8 cellular contexts compared by ENCODE assay signal in the genomic region with DNA sequence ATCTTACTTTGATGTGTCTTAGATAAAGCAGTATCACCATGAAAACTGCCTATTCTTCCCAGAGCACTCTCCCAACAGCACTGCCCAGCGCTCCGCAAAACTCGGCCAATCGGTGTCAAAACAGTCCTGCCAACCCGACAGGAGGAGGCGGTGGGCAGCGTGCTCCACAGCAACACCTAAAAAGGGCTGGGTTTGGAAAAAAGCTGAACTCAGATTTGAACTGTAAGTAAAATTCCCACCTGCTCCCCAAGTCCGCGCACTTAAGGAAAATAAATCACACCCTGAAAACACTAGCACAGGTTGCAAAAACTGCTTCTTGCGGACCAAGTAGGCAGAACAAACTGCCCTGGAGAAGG. TPM values are rescaled to one million over a fixed set of nuclear protein-coding genes. Genes with fewer than 3 reads are reported as not detected.
DNase-seq lines count a peak whose midpoint lies in the region; ATAC-seq and TF ChIP-seq lines count a peak whose summit lies in the region.

No MANE protein-coding gene starts in this region.

- peak in 3 of 4 donors; percentile 27 to 45 (median 34) for ATAC-seq in heart left ventricle

- H3K27me3 ChIP-seq in heart left ventricle: no peaks in the 10 kb centered on the region

- H3K4me1 ChIP-seq in heart left ventricle: peaks cover 0 to 42% (median 26%) of the 10 kb centered on the region in 12 donors

- WGBS in heart left ventricle, 4 donors: 0 to 1% (median 0%) methylated on average over 10 of the region's 10 CpGs

- H3K4me3 ChIP-seq in heart left ventricle: peak overlapping the region; percentile 84 to 99 (median 96)

- H3K36me3 ChIP-seq in heart left ventricle: peaks cover 0 to 3% (median 0%) of the 10 kb centered on the region in 9 donors

- peak overlapping the region; percentile 95 for H3K27ac Mint-ChIP-seq in activated naive CD4-positive, alpha-beta T cell treated with anti-CD3 and anti-CD28 coated beads, Interleukin-2, amount 50 U/mL, for 24 hours
- peak overlapping the region; percentile 85 for H3K27ac Mint-ChIP-seq in osteocyte (ENCODE audit: unreplicated experiment)

- no peaks in the 10 kb centered on the region for H3K36me3 Mint-ChIP-seq in activated naive CD4-positive, alpha-beta T cell treated with anti-CD3 and anti-CD28 coated beads, Interleukin-2, amount 50 U/mL, for 24 hours
- H3K36me3 Mint-ChIP-seq in osteocyte (ENCODE audit: unreplicated experiment): no peaks in the 10 kb centered on the region

- intact Hi-C loops in heart left ventricle (cut with DNase I): loop anchor here in 8 of 10 donors (1.0 to 10.0 kb wide), 9 partner anchors 52 to 1310 kb away; a partner anchor contains a TSS

- TF ChIP-seq CTCF in heart left ventricle (IDR thresholded peaks at IDR 0.05): no peak
- TF ChIP-seq CTCF in osteocyte (IDR thresholded peaks at IDR 0.05): no peak

- peak overlapping the region in 11 of 12 donors; percentile 23 to 88 (median 78) for H3K27ac ChIP-seq in heart left ventricle

- peaks cover 49% of the 10 kb centered on the region for H3K4me1 Mint-ChIP-seq in activated naive CD4-positive, alpha-beta T cell treated with anti-CD3 and anti-CD28 coated beads, Interleukin-2, amount 50 U/mL, for 24 hours
- H3K4me1 Mint-ChIP-seq in osteocyte (ENCODE audit: unreplicated experiment): peaks cover 51% of the 10 kb centered on the region

- no peaks in the 10 kb centered on the region for H3K9me3 ChIP-seq in heart left ventricle

- H3K4me3 Mint-ChIP-seq in activated naive CD4-positive, alpha-beta T cell treated with anti-CD3 and anti-CD28 coated beads, Interleukin-2, amount 50 U/mL, for 24 hours: peak overlapping the region; percentile 92
- H3K4me3 Mint-ChIP-seq in osteocyte (ENCODE audit: unreplicated experiment): peak overlapping the region; percentile 95

- DNase-seq in NCI-H2081 (lab: John Stamatoyannopoulos, UW): peak; percentile 21 to 50
- no peak for DNase-seq in NCI-H2081 treated with DMSO at 0.1 percent for 48 hours (lab: John Stamatoyannopoulos, UW)
- peak; percentile 30 for DNase-seq in H4 (ENCODE audit: low spot score)
- DNase-seq in NCI-H1105 treated with DMSO at 0.1 percent for 48 hours (lab: John Stamatoyannopoulos, UW): peak; percentile 45
- DNase-seq in heart left ventricle: peak in 3 of 5 donors; percentile 20 to 33 (median 24)
- DNase-seq in osteocyte (ENCODE audit: extremely low spot score, unreplicated experiment): no peak
- DNase-seq in GF-D8 (lab: John Stamatoyannopoulos, UW): no peak

- no peak for TF ChIP-seq POLR2A in heart left ventricle (IDR thresholded peaks at IDR 0.05)

- no peaks in the 10 kb centered on the region for H3K9me3 Mint-ChIP-seq in activated naive CD4-positive, alpha-beta T cell treated with anti-CD3 and anti-CD28 coated beads, Interleukin-2, amount 50 U/mL, for 24 hours
- no peaks in the 10 kb centered on the region for H3K9me3 Mint-ChIP-seq in osteocyte (ENCODE audit: unreplicated experiment)

- no peaks in the 10 kb centered on the region for H3K27me3 Mint-ChIP-seq in activated naive CD4-positive, alpha-beta T cell treated with anti-CD3 and anti-CD28 coated beads, Interleukin-2, amount 50 U/mL, for 24 hours
- no peaks in the 10 kb centered on the region for H3K27me3 Mint-ChIP-seq in osteocyte (ENCODE audit: unreplicated experiment)

RNA-seq across cellular contexts. Expression of a gene that starts 0.7 kb away (rescaled TPM):
- total RNA-seq in H4 (2014; rRNA removed; shearing (Covaris generic)): 9.1 and 13.7 TPM in 2 replicates
- 10 to 100 TPM; 16.9 to 37.2 (median 28.7) TPM for total RNA-seq in heart left ventricle
- polyA plus RNA-seq in heart left ventricle: 10 to 100 TPM in 1 of 2 donors, 1 to 10 TPM in 1; 6.1 to 20.1 TPM
- 46.2 and 51.4 TPM in 2 replicates for total RNA-seq in osteocyte

RNA-seq across cellular contexts. Expression of a gene that starts 59.8 kb away (rescaled TPM):
- 4.2 and 7.1 TPM in 2 replicates for total RNA-seq in H4 (2014; rRNA removed; shearing (Covaris generic))
- total RNA-seq in heart left ventricle (10 to 100 TPM; 15.3 to 33.6 (median 30.4) TPM), osteocyte (31.2 and 35.8 TPM in 2 replicates)
- 10 to 100 TPM in 1 of 2 donors, 1 to 10 TPM in 1; 9.9 to 13.9 TPM for polyA plus RNA-seq in heart left ventricle

Comparison
In these comparisons a context has a peak if more than half of its experiments do, and no peak if none do; other contexts are left out.
1. DNase-seq: peak in NCI-H2081 (2 of 2), H4 (single experiment), NCI-H1105 treated with DMSO at 0.1 percent for 48 hours (single experiment) and heart left ventricle (3 of 5); none in NCI-H2081 treated with DMSO at 0.1 percent for 48 hours (single experiment), osteocyte (single experiment) and GF-D8 (single experiment).